16 cellular contexts compared by ENCODE assay signal in the genomic region with DNA sequence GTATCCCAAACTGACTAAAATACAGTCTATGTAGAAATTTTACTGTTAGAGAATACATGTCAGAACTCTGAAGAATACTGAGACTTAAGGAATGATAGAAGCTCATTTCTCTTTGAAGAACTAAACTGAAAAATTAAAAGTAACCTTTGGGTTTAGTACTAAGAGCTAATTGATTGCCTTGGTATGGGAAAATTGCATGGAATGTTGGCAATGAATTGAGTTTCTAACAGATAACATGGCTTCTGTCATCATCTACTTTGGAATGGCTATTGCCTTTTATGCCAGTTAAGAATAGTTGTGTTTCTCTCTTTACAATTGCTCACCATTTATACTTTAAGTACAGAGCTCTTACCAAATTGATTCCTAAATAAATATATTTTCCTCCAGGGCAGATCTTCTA.
DNase-seq lines count a peak whose midpoint lies in the region; ATAC-seq, FAIRE-seq and TF ChIP-seq lines count a peak whose summit lies in the region.
"Had no signal": no experiment of that assay in that cellular context is flagged by ENCODE, and none has a peak within 500 bp of the region (broad histone marks: within the 10 kb centered on the region; RNA-seq: fewer than 3 reads in every experiment).

No MANE protein-coding gene starts in this region.

- H4K20me1 ChIP-seq in astrocyte (ENCODE audit: insufficient read depth, low read length), result no peaks in the 10 kb centered on the region
- H4K20me1 ChIP-seq: BLaER1 had no signal

- H3K36me3 ChIP-seq in astrocyte (ENCODE audit: insufficient read depth, low read length) (no peaks in the 10 kb centered on the region), endodermal cell (ENCODE audit: control insufficient read depth, insufficient read depth, low read length) (no peaks in the 10 kb centered on the region)
- H3K36me3 ChIP-seq: BLaER1, HAP-1 had no signal

- H2AFZ ChIP-seq in astrocyte (ENCODE audit: low read depth, low read length), result no peak overlapping the region

- H3K4me1 Mint-ChIP-seq in astrocyte (ENCODE audit: low read depth, unreplicated experiment), result peaks cover 14% of the 10 kb centered on the region
- peaks cover 14% of the 10 kb centered on the region for H3K4me1 Mint-ChIP-seq in mesothelial cell of epicardium
- peaks cover 6% of the 10 kb centered on the region for H3K4me1 Mint-ChIP-seq in endodermal cell
- H3K4me1 Mint-ChIP-seq: CD8-positive, alpha-beta memory T cell had no signal

- no peaks in the 10 kb centered on the region for H3K79me2 ChIP-seq in astrocyte (ENCODE audit: insufficient read depth, low read length)

- H3K4me1 ChIP-seq in astrocyte (ENCODE audit: insufficient read depth, low read length) (peaks cover 3% of the 10 kb centered on the region), endodermal cell (ENCODE audit: control insufficient read depth, insufficient read depth, low read length) (no peaks in the 10 kb centered on the region)
- H3K4me1 ChIP-seq: BLaER1 had no signal

- H3K27ac Mint-ChIP-seq in astrocyte (ENCODE audit: unreplicated experiment), result peak overlapping the region; percentile 12
- H3K27ac Mint-ChIP-seq in mesothelial cell of epicardium, result peak overlapping the region; percentile 57
- H3K27ac Mint-ChIP-seq in endodermal cell, result no peak overlapping the region
- H3K27ac Mint-ChIP-seq: CD8-positive, alpha-beta memory T cell had no signal

- H3K36me3 Mint-ChIP-seq in astrocyte (ENCODE audit: low read depth, unreplicated experiment) (no peaks in the 10 kb centered on the region), mesothelial cell of epicardium (no peaks in the 10 kb centered on the region), endodermal cell (ENCODE audit: low read depth) (no peaks in the 10 kb centered on the region)
- H3K36me3 Mint-ChIP-seq: CD8-positive, alpha-beta memory T cell had no signal

- FAIRE-seq in astrocyte (lab: Jason Lieb, UNC), result no peak
- FAIRE-seq: A204.1, HepG2 had no signal

- no peak overlapping the region for H3K4me2 ChIP-seq in astrocyte (ENCODE audit: low read length)
- H3K4me2 ChIP-seq: BLaER1 had no signal

- H3K4me3 Mint-ChIP-seq in astrocyte (ENCODE audit: unreplicated experiment) (no peak overlapping the region), mesothelial cell of epicardium (no peak overlapping the region), endodermal cell (no peak overlapping the region)
- H3K4me3 Mint-ChIP-seq: CD8-positive, alpha-beta memory T cell had no signal

- H3K9me3 ChIP-seq in astrocyte (ENCODE audit: insufficient read depth, low read depth, low read length) (no peaks in the 10 kb centered on the region), endodermal cell (ENCODE audit: control insufficient read depth, low read length) (no peaks in the 10 kb centered on the region)
- H3K9me3 ChIP-seq: BLaER1, Caco-2, HAP-1 had no signal

- peaks cover 2% of the 10 kb centered on the region for H3K27me3 Mint-ChIP-seq in astrocyte (ENCODE audit: low read depth, unreplicated experiment)
- no peaks in the 10 kb centered on the region for H3K27me3 Mint-ChIP-seq in mesothelial cell of epicardium (ENCODE audit: low read depth)
- H3K27me3 Mint-ChIP-seq in endodermal cell (ENCODE audit: insufficient read depth), result no peaks in the 10 kb centered on the region
- H3K27me3 Mint-ChIP-seq: CD8-positive, alpha-beta memory T cell had no signal

- H3K9me3 Mint-ChIP-seq in astrocyte (ENCODE audit: unreplicated experiment), result no peaks in the 10 kb centered on the region
- H3K9me3 Mint-ChIP-seq in mesothelial cell of epicardium, result peaks cover 5% of the 10 kb centered on the region
- no peaks in the 10 kb centered on the region for H3K9me3 Mint-ChIP-seq in endodermal cell

- DNase-seq in EH (ENCODE audit: low read depth) (peak; percentile 4), astrocyte (ENCODE audit: low read depth) (peak; percentile 59), fibroblast of pulmonary artery (ENCODE audit: low read depth) (peak; percentile 17), mesothelial cell of epicardium (ENCODE audit: low spot score in 2 of 2, unreplicated experiment in 2 of 2) (no peak), Ammon's horn (ENCODE audit: low spot score) (no peak), endodermal cell (no peak), NCI-H2171 (lab: John Stamatoyannopoulos, UW) (no peak)
- DNase-seq: Caco-2; CD8-positive, alpha-beta memory T cell; DND-41; GOT3 had no signal

- no peak overlapping the region for H3K4me3 ChIP-seq in astrocyte (ENCODE audit: insufficient read depth, low read depth, low read length)
- no peak overlapping the region for H3K4me3 ChIP-seq in fibroblast of pulmonary artery (replicated peaks; ENCODE audit: low read depth, low read length)
- no peak overlapping the region for H3K4me3 ChIP-seq in endodermal cell (ENCODE audit: low read length)
- H3K4me3 ChIP-seq: BLaER1, HAP-1 had no signal

- H3K27me3 ChIP-seq in astrocyte (ENCODE audit: insufficient read depth, low read length) (no peaks in the 10 kb centered on the region), endodermal cell (ENCODE audit: control insufficient read depth, insufficient read depth, low read length, poor library complexity, severe bottlenecking) (no peaks in the 10 kb centered on the region)
- H3K27me3 ChIP-seq: BLaER1 had no signal

- no peak for ATAC-seq in HG03457 (IDR thresholded peaks at IDR 0.05; ENCODE audit: unreplicated experiment)
- ATAC-seq: HepG2 had no signal

- H3K9ac ChIP-seq in astrocyte (ENCODE audit: low read length), result no peak overlapping the region
- H3K9ac ChIP-seq in endodermal cell (ENCODE audit: extremely low read depth, low read length, poor library complexity, severe bottlenecking), result no peak overlapping the region
- H3K9ac ChIP-seq: BLaER1 had no signal

- H3K27ac ChIP-seq in astrocyte (ENCODE audit: low read depth, low read length), result no peak overlapping the region
- no peak overlapping the region for H3K27ac ChIP-seq in endodermal cell (ENCODE audit: low read depth, low read length)
- H3K27ac ChIP-seq: BLaER1 had no signal

- no peak for TF ChIP-seq CTCF in astrocyte (IDR thresholded peaks at IDR 0.05; ENCODE audit: insufficient read depth, low read depth, low read length)
- no peak for TF ChIP-seq CTCF in fibroblast of pulmonary artery (IDR thresholded peaks at IDR 0.05; ENCODE audit: low read length, missing control alignments)
- TF ChIP-seq CTCF in mesothelial cell of epicardium (IDR thresholded peaks at IDR 0.05; ENCODE audit: unreplicated experiment), result no peak
- no peak for TF ChIP-seq CTCF in endodermal cell (conservative IDR thresholded peaks at IDR 0.05)

Comparison
In these comparisons a context has a peak if more than half of its experiments do, and no peak if none do; other contexts are left out.
1. DNase-seq: peak in EH (single experiment), astrocyte (single experiment) and fibroblast of pulmonary artery (single experiment); none in mesothelial cell of epicardium (0 of 2), Ammon's horn (single experiment), endodermal cell (single experiment) and NCI-H2171 (single experiment).